Comparison of ENCODE assay signal across 8 cellular contexts in the genomic region with DNA sequence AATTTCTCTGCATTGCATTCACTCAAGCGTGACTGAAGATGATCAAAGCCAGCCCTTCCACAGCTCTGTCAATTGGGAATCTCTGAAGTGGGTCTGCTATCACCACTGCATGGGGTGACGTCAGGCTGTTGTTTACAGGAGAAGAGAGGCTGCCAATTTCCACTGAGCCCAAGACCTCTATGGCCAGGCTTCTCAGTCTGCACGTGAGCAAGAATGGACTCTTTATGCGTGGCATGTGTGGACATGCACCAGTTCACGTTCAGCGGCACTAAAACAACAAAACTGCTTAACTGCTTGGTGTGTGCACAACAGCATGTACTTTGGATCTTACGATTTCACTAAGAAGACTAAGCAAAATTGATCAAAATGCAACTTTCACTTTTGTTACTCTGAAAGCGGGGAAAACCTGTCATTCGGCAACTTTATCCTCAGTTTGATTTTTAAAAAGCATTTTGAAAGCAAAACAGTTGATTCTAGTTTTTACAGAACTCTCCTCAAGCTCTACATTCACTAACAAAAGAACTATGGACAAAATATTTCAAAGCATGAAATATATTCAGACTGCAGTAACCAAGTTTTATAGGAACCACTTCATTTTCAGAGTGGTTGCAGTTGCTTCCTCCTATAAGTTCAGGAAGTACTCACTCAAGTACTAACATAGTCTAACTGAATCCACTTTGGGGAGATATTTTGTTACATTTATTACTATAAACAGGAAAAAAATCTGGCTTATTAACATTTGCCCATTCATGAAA.
DNase-seq lines count a peak whose midpoint lies in the region; ATAC-seq, FAIRE-seq and TF ChIP-seq lines count a peak whose summit lies in the region.

No MANE protein-coding gene starts in this region.

- no peaks in the 10 kb centered on the region for H3F3A ChIP-seq in Loucy (ENCODE audit: low read depth)

- CTCF ChIA-PET in T-cell (lab: Charles Lee) = interaction anchor here in 1 of 2 donors (0.9 to 3.9 kb wide), 2 partner anchors 20 to 81 kb away, joined by 3 to 18 read pairs; no protein-coding TSS in a partner anchor

- no peaks in the 10 kb centered on the region for H3K9me2 ChIP-seq in Loucy (replicated peaks; ENCODE audit: low read depth, low read length)

- peaks cover 56 to 66% (median 61%) of the 10 kb centered on the region in 3 donors for H3K4me1 Mint-ChIP-seq in T-cell
- H3K4me1 Mint-ChIP-seq in brain = peaks cover 63% of the 10 kb centered on the region

- TF ChIP-seq CTCF in Loucy (conservative IDR thresholded peaks at IDR 0.05; ENCODE audit: low read length) = no peak
- no peak for TF ChIP-seq CTCF in brain (conservative IDR thresholded peaks at IDR 0.05)

- no peaks in the 10 kb centered on the region for H4K20me1 ChIP-seq in Loucy (ENCODE audit: insufficient read depth, low read length, poor library complexity, severe bottlenecking)

- H3K9me3 Mint-ChIP-seq in T-cell = no peaks in the 10 kb centered on the region
- H3K9me3 Mint-ChIP-seq in brain = no peaks in the 10 kb centered on the region

- H3K36me3 Mint-ChIP-seq in T-cell (peaks cover 16% of the 10 kb centered on the region), brain (peaks cover 18% of the 10 kb centered on the region)

- POLR2A ChIA-PET in T-cell (lab: Charles Lee) = interaction anchor here (0.6 to 1.0 kb wide), 2 partner anchors 20 to 72 kb away, joined by 5 to 7 read pairs; no protein-coding TSS in a partner anchor

- peak; percentile 64 to 89 (median 68) for ATAC-seq in T-cell (replicated peaks in 1 of 4)
- ATAC-seq in HG02938 (IDR thresholded peaks at IDR 0.05; ENCODE audit: unreplicated experiment) = no peak
- ATAC-seq in HG03095 (IDR thresholded peaks at IDR 0.05; ENCODE audit: unreplicated experiment) = no peak

- H3K36me3 ChIP-seq in Loucy (ENCODE audit: insufficient read depth, low read length) = no peaks in the 10 kb centered on the region
- H3K36me3 ChIP-seq in skeletal muscle tissue (ENCODE audit: control insufficient read depth in 3 of 3, insufficient read depth in 3 of 3, low read length in 3 of 3) = no peaks in the 10 kb centered on the region

- H3K27me3 ChIP-seq in Loucy (ENCODE audit: insufficient read depth, low read length, poor library complexity, severe bottlenecking) = no peaks in the 10 kb centered on the region
- H3K27me3 ChIP-seq in skeletal muscle tissue (ENCODE audit: control insufficient read depth in 3 of 3, insufficient read depth in 3 of 3, low read length in 3 of 3) = no peaks in the 10 kb centered on the region

- peak overlapping the region; percentile 68 for H3K27ac ChIP-seq in skeletal muscle tissue (ENCODE audit: low read depth, low read length)

- peak; percentile 69 for FAIRE-seq in islet of Langerhans (lab: Jason Lieb, UNC)

- H2AFZ ChIP-seq in Loucy (ENCODE audit: low read length) = peak overlapping the region; percentile 59; the same call in 1 of the 2 replicates

- H3K4me3 ChIP-seq in Loucy (ENCODE audit: low read length, poor library complexity, severe bottlenecking) (peak overlapping the region; percentile 66), skeletal muscle tissue (ENCODE audit: low read length in 3 of 3) (peak overlapping the region; percentile 49 to 75 (median 71))

- H3K4me3 Mint-ChIP-seq in T-cell (peak overlapping the region; percentile 82 to 91 (median 87)), brain (peak overlapping the region; percentile 53 to 84 (median 61))

- peak; percentile 73 for DNase-seq in ELF-1 (ENCODE audit: low read depth, low spot score)
- DNase-seq in T-cell = peak in 33 of 34 experiments; percentile 15 to 57 (median 35)

- peaks cover 19% of the 10 kb centered on the region for H3K79me2 ChIP-seq in Loucy (ENCODE audit: insufficient read depth, low read length)

- peak overlapping the region; percentile 97 to 99 for H3K27ac Mint-ChIP-seq in T-cell
- peak overlapping the region; percentile 89 to 94 (median 92) for H3K27ac Mint-ChIP-seq in brain

- H3K9ac ChIP-seq in Loucy (ENCODE audit: low read depth, low read length, poor library complexity, severe bottlenecking) (peak overlapping the region; percentile 70), skeletal muscle tissue (ENCODE audit: low read depth in 1 of 3, low read length in 3 of 3) (peak overlapping the region; percentile 35 to 73 (median 73))

- H3K9me3 ChIP-seq in Loucy (ENCODE audit: insufficient read depth, low read depth, low read length) (no peaks in the 10 kb centered on the region), skeletal muscle tissue (ENCODE audit: control insufficient read depth in 3 of 3, low read length in 3 of 3) (no peaks in the 10 kb centered on the region)

- peak overlapping the region; percentile 76 for H3K4me2 ChIP-seq in Loucy (ENCODE audit: low read depth, low read length, poor library complexity, severe bottlenecking)

- H3K4me1 ChIP-seq in Loucy (ENCODE audit: insufficient read depth, low read length, poor library complexity, severe bottlenecking) (peaks cover 56% of the 10 kb centered on the region), skeletal muscle tissue (ENCODE audit: control insufficient read depth in 3 of 3, insufficient read depth in 3 of 3, low read length in 3 of 3) (peaks cover 3 to 10% (median 9%) of the 10 kb centered on the region in 3 donors)

- no peaks in the 10 kb centered on the region for H3K27me3 Mint-ChIP-seq in T-cell
- no peaks in the 10 kb centered on the region for H3K27me3 Mint-ChIP-seq in brain

Comparison
In these comparisons a context has a peak if more than half of its experiments do, and no peak if none do; other contexts are left out.
1. ATAC-seq: peak in T-cell (4 of 4); none in HG02938 (single experiment) and HG03095 (single experiment).